8 cellular contexts compared by ENCODE assay signal in genomic region chr11:776459-777287, GRCh38. TPM values are rescaled to one million over a fixed set of nuclear protein-coding genes. Genes with fewer than 3 reads are reported as not detected.
A peak's percentile ranks its signal among the peaks of the same experiment; 100 is the strongest.
DNase-seq lines count a peak whose midpoint lies in the region; ATAC-seq and TF ChIP-seq lines count a peak whose summit lies in the region.

No MANE protein-coding gene starts in this region.

- H3K27me3 Mint-ChIP-seq in T-helper 1 cell treated with Interleukin-12 subunit alpha and Interleukin-12 subunit beta and Interleukin-4 antibody, amounts not matched to agents 30 μg/mL and 1 μg/mL, for 36 hours (ENCODE audit: low read depth): no peaks in the 10 kb centered on the region
- H3K27me3 Mint-ChIP-seq in naive thymus-derived CD8-positive, alpha-beta T cell: no peaks in the 10 kb centered on the region

- peak overlapping the region; percentile 70 for H3K27ac Mint-ChIP-seq in T-helper 1 cell treated with Interleukin-12 subunit alpha and Interleukin-12 subunit beta and Interleukin-4 antibody, amounts not matched to agents 30 μg/mL and 1 μg/mL, for 36 hours
- H3K27ac Mint-ChIP-seq in naive thymus-derived CD8-positive, alpha-beta T cell: peak overlapping the region in 8 of 10 donors; percentile 43 to 88 (median 74)

- peaks cover 9% of the 10 kb centered on the region for H3K4me1 Mint-ChIP-seq in T-helper 1 cell treated with Interleukin-12 subunit alpha and Interleukin-12 subunit beta and Interleukin-4 antibody, amounts not matched to agents 30 μg/mL and 1 μg/mL, for 36 hours (ENCODE audit: low read depth)
- H3K4me1 Mint-ChIP-seq in naive thymus-derived CD8-positive, alpha-beta T cell: peaks cover 5 to 41% (median 22%) of the 10 kb centered on the region in 4 donors

- no peaks in the 10 kb centered on the region for H3K36me3 Mint-ChIP-seq in T-helper 1 cell treated with Interleukin-12 subunit alpha and Interleukin-12 subunit beta and Interleukin-4 antibody, amounts not matched to agents 30 μg/mL and 1 μg/mL, for 36 hours (ENCODE audit: low read depth)
- no peaks in the 10 kb centered on the region for H3K36me3 Mint-ChIP-seq in naive thymus-derived CD8-positive, alpha-beta T cell

- peak overlapping the region; percentile 81 for H3K4me3 Mint-ChIP-seq in T-helper 1 cell treated with Interleukin-12 subunit alpha and Interleukin-12 subunit beta and Interleukin-4 antibody, amounts not matched to agents 30 μg/mL and 1 μg/mL, for 36 hours
- peak overlapping the region; percentile 69 to 91 (median 76) for H3K4me3 Mint-ChIP-seq in naive thymus-derived CD8-positive, alpha-beta T cell

- POLR2A ChIA-PET in naive thymus-derived CD8-positive, alpha-beta T cell (lab: Charles Lee): interaction anchor here (0.9 to 4.2 kb wide), 9 partner anchors 9 to 200 kb away, joined by 3 to 29 read pairs (median 6); partner anchors contain the start of genes PHRF1, PNPLA2 and RPLP2

- no peak for TF ChIP-seq CTCF in epithelial cell of proximal tubule (conservative IDR thresholded peaks at IDR 0.05; ENCODE audit: low read depth, low read length)

- peak; percentile 37 for ATAC-seq in GM19328 (IDR thresholded peaks at IDR 0.05; ENCODE audit: unreplicated experiment)
- peak; percentile 7 for ATAC-seq in HG03378 (IDR thresholded peaks at IDR 0.05; ENCODE audit: unreplicated experiment)
- ATAC-seq in naive thymus-derived CD8-positive, alpha-beta T cell: peak; percentile 45 to 56

- H3K9me3 Mint-ChIP-seq in T-helper 1 cell treated with Interleukin-12 subunit alpha and Interleukin-12 subunit beta and Interleukin-4 antibody, amounts not matched to agents 30 μg/mL and 1 μg/mL, for 36 hours: no peaks in the 10 kb centered on the region
- no peaks in the 10 kb centered on the region for H3K9me3 Mint-ChIP-seq in naive thymus-derived CD8-positive, alpha-beta T cell

- DNase-seq in Caki2 (ENCODE audit: low read depth) (peak; percentile 15), epithelial cell of proximal tubule (ENCODE audit: low read depth) (no peak), occipital lobe (lab: John Stamatoyannopoulos, UW) (no peak), NCI-H510A (lab: John Stamatoyannopoulos, UW) (no peak)
- peak in 1 of 10 donors; percentile 28 for DNase-seq in naive thymus-derived CD8-positive, alpha-beta T cell

- peak overlapping the region; percentile 79 for H3K4me3 ChIP-seq in epithelial cell of proximal tubule (ENCODE audit: low read depth, low read length)

- in situ Hi-C loops in Caki2 (cut with HindIII; ENCODE audit: low pct_unique_long_range_greater_than_20kb, low sequenced_read_pairs): no loop called here

RNA-seq across cellular contexts. Expression of gene GATD1, which starts 0.6 kb away (rescaled TPM):
- 27.5 and 45.0 TPM in 2 replicates for total RNA-seq in Caki2 (2014; rRNA removed; shearing (Covaris generic); ENCODE audit: low replicate concordance)
- total RNA-seq in epithelial cell of proximal tubule (32.6 and 68.8 TPM in 2 replicates), occipital lobe (22.3 TPM)
- 10 to 100 TPM; 57.0 to 65.6 TPM for total RNA-seq in naive thymus-derived CD8-positive, alpha-beta T cell
- polyA plus RNA-seq in naive thymus-derived CD8-positive, alpha-beta T cell: 10 to 100 TPM in 2 of 3 donors, 1 to 10 TPM in 1; 7.2 to 20.7 (median 12.8) TPM

RNA-seq across cellular contexts. Expression of gene CEND1, which starts 13.2 kb away (rescaled TPM):
- total RNA-seq in Caki2 (2014; rRNA removed; shearing (Covaris generic); ENCODE audit: low replicate concordance): not detected in 2 replicates
- total RNA-seq in epithelial cell of proximal tubule: 0.14 TPM in 1 of 2 replicates, not detected in the other
- total RNA-seq in naive thymus-derived CD8-positive, alpha-beta T cell: not detected
- not detected for polyA plus RNA-seq in naive thymus-derived CD8-positive, alpha-beta T cell
- 5.9 TPM for total RNA-seq in occipital lobe

RNA-seq across cellular contexts. Expression of gene SLC25A22, which starts 21.4 kb away (rescaled TPM):
- total RNA-seq in Caki2 (2014; rRNA removed; shearing (Covaris generic); ENCODE audit: low replicate concordance): 12.5 and 13.6 TPM in 2 replicates
- total RNA-seq in epithelial cell of proximal tubule (20.1 and 33.6 TPM in 2 replicates), occipital lobe (15.0 TPM)
- total RNA-seq in naive thymus-derived CD8-positive, alpha-beta T cell: 10 to 100 TPM; 18.1 to 19.2 TPM
- 10 to 100 TPM in 1 of 3 donors, 1 to 10 TPM in 2; 6.4 to 16.4 (median 6.5) TPM for polyA plus RNA-seq in naive thymus-derived CD8-positive, alpha-beta T cell

RNA-seq across cellular contexts. Expression of gene PIDD1, which starts 28.4 kb away (rescaled TPM):
- 16.7 and 36.1 TPM in 2 replicates for total RNA-seq in Caki2 (2014; rRNA removed; shearing (Covaris generic); ENCODE audit: low replicate concordance)
- 17.4 and 32.1 TPM in 2 replicates for total RNA-seq in epithelial cell of proximal tubule
- 10 to 100 TPM; 37.7 to 40.7 TPM for total RNA-seq in naive thymus-derived CD8-positive, alpha-beta T cell
- 1 to 10 TPM; 2.5 to 6.6 (median 4.1) TPM for polyA plus RNA-seq in naive thymus-derived CD8-positive, alpha-beta T cell
- 5.1 TPM for total RNA-seq in occipital lobe

RNA-seq across cellular contexts. Expression of gene TALDO1, which starts 29.4 kb away (rescaled TPM):
- total RNA-seq in Caki2 (2014; rRNA removed; shearing (Covaris generic); ENCODE audit: low replicate concordance): 1,239 and 1,416 TPM in 2 replicates
- total RNA-seq in epithelial cell of proximal tubule: 332 and 365 TPM in 2 replicates
- 100 to 1,000 TPM; 120 to 124 TPM for total RNA-seq in naive thymus-derived CD8-positive, alpha-beta T cell
- polyA plus RNA-seq in naive thymus-derived CD8-positive, alpha-beta T cell: 100 to 1,000 TPM; 160 to 173 (median 166) TPM
- 61.0 TPM for total RNA-seq in occipital lobe
